ENCODE assay signal across 1 cellular context in genomic region chr10:11876805-11877395, GRCh38.
TF ChIP-seq lines count a peak whose summit lies in the region.

No MANE protein-coding gene starts in this region.

TF ChIP-seq in A549, 52 proteins besides CTCF, POLR2A, EP300 and RAD21 (continued from another document):
- TF ChIP-seq EHMT2 (IDR thresholded peaks at IDR 0.05; ENCODE audit: low read depth), result no peak
- no peak for TF ChIP-seq GATA3 (IDR thresholded peaks at IDR 0.05; ENCODE audit: borderline replicate concordance)
TF ChIP-seq in A549: peak in this region for 0.
